9 cellular contexts compared by ENCODE assay signal in the genomic region with DNA sequence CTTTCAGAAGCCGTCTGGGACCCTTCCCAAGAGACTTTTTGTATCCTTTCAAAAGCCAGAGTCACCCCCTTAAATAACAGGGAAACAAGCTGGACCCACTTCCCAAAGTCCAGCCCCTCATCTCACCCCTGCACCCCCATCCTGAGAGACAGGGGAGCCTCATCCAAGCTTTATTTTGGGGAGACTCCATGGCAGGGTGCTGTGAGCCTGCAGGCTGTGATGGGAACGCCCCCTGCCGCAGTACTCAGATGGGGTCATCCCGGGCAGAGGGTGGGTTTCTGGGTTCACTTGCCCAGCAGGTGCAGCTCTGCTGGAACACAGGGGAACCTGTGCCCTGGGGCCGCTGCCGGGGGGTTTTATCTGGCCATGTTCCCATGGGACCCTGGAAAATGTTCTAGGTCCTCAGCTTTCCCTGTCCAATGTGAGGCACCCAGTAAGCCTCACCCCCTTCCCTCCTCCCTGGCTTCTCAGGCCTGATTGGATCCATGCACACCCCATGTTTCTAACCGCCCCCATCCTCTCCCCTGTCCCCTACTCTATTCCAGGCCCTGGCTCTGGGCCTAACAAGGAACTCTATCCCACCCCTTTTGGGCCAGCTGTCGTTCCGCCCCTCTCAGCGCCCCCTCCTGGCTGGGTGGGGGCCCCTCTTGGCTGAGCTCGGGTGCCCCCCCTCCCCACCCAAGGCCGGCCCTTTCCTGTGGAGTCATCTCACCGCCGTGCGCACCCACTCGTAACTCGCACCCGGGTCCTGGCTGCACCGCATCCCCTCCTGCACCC. TPM values are rescaled to one million over a fixed set of nuclear protein-coding genes. Genes with fewer than 3 reads are reported as not detected.
DNase-seq lines count a peak whose midpoint lies in the region; ATAC-seq and TF ChIP-seq lines count a peak whose summit lies in the region.
"Had no signal": no experiment of that assay in that cellular context is flagged by ENCODE, and none has a peak within 500 bp of the region (broad histone marks: within the 10 kb centered on the region; RNA-seq: fewer than 3 reads in every experiment).

No MANE protein-coding gene starts in this region.

- intact Hi-C loops in PC-9 (cut with micrococcal nuclease; ENCODE audit: unreplicated experiment), result loop anchor here (5.0 kb wide), 1 partner anchor 74 kb away; no protein-coding TSS in a partner anchor

- no TSS peak for BruUV-seq in PC-9 (replicated peaks; lab: Mats Ljungman, UMichigan)

- peaks cover 3% of the 10 kb centered on the region for H3K27me3 Mint-ChIP-seq in mesothelial cell of epicardium (ENCODE audit: low read depth)

- no peak for ATAC-seq in HG02763 (IDR thresholded peaks at IDR 0.05; ENCODE audit: unreplicated experiment)

- peaks cover 22% of the 10 kb centered on the region; the same call in 1 of the 2 replicates for H3F3A ChIP-seq in PC-9 (ENCODE audit: insufficient read depth, low read depth)

- peak in 1 of 2 donors; percentile 71 for TF ChIP-seq POLR2A in tibial nerve (IDR thresholded peaks at IDR 0.05)

- H3K27ac ChIP-seq in PC-9 (no peak overlapping the region), tibial nerve (peak overlapping the region; percentile 91 to 98 (median 96))
- H3K27ac ChIP-seq: foreskin keratinocyte had no signal

- H3K4me3 ChIP-seq in PC-9 (no peak overlapping the region), tibial nerve (peak overlapping the region; percentile 23 to 63 (median 50))

- no peaks in the 10 kb centered on the region for H3K9me3 ChIP-seq in PC-9 (ENCODE audit: insufficient read depth, low read depth)
- no peaks in the 10 kb centered on the region for H3K9me3 ChIP-seq in tibial nerve

- peak in 1 of 2 donors; percentile 67 for TF ChIP-seq EP300 in tibial nerve (IDR thresholded peaks at IDR 0.05)

- H4K20me1 ChIP-seq in PC-9 (ENCODE audit: insufficient read depth), result no peaks in the 10 kb centered on the region

- H3K4me1 Mint-ChIP-seq in mesothelial cell of epicardium, result peaks cover 49% of the 10 kb centered on the region

- no peaks in the 10 kb centered on the region for H3K9me3 Mint-ChIP-seq in mesothelial cell of epicardium

- H3K36me3 ChIP-seq in PC-9 (ENCODE audit: low read depth), result no peaks in the 10 kb centered on the region
- no peaks in the 10 kb centered on the region for H3K36me3 ChIP-seq in tibial nerve

- CTCF ChIA-PET in PC-9 (lab: Charles Lee), result interaction anchor here (0.6 to 0.7 kb wide), 2 partner anchors 9 to 499 kb away, joined by 3 to 6 read pairs; no protein-coding TSS in a partner anchor

- no peaks in the 10 kb centered on the region for H3K9me2 ChIP-seq in PC-9 (ENCODE audit: insufficient read depth)

- H3K27me3 ChIP-seq in PC-9 (ENCODE audit: insufficient read depth, low read depth) (peaks cover 7% of the 10 kb centered on the region; the same call in 1 of the 2 replicates), tibial nerve (peaks cover 0 to 7% of the 10 kb centered on the region in 2 donors)

- no peak for DNase-seq in PC-9
- DNase-seq in fibroblast of gingiva (ENCODE audit: low read depth), result peak; percentile 33
- DNase-seq in mesothelial cell of epicardium (ENCODE audit: low spot score in 2 of 2, unreplicated experiment in 2 of 2), result no peak
- peak; percentile 54 to 59 for DNase-seq in tibial nerve (ENCODE audit: low spot score in 2 of 2)
- no peak for DNase-seq in MV-4-11 (lab: John Stamatoyannopoulos, UW)
- no peak for DNase-seq in activated CD4-positive, alpha-beta T cell treated with anti-CD3 and anti-CD28 coated beads, Interleukin-2, amount 50 U/mL, for 48 hours
- no peak for DNase-seq in effector CD4-positive, alpha-beta T cell
- DNase-seq: foreskin keratinocyte had no signal

- H3K4me3 Mint-ChIP-seq in mesothelial cell of epicardium, result peak overlapping the region; percentile 83

- no peak for TF ChIP-seq CTCF in PC-9 (conservative IDR thresholded peaks at IDR 0.05)
- TF ChIP-seq CTCF in mesothelial cell of epicardium (IDR thresholded peaks at IDR 0.05; ENCODE audit: unreplicated experiment), result no peak
- peak in 3 of 5 experiments; percentile 31 to 46 (median 34) for TF ChIP-seq CTCF in tibial nerve (IDR thresholded peaks at IDR 0.05)

- no peak overlapping the region for H2AFZ ChIP-seq in PC-9

- H3K79me2 ChIP-seq in PC-9 (ENCODE audit: low read depth), result no peaks in the 10 kb centered on the region

- POLR2A ChIA-PET in PC-9 (lab: Charles Lee; ENCODE audit: unreplicated experiment), result no interaction called here

- peak overlapping the region; percentile 54; the same call in 1 of the 2 replicates for H3K4me2 ChIP-seq in PC-9

- 32 to 47% methylated on average over 18 of the region's 19 CpGs for WGBS in tibial nerve, 2 donors

- peak overlapping the region; percentile 93 for H3K27ac Mint-ChIP-seq in mesothelial cell of epicardium

- H3K4me1 ChIP-seq in PC-9 (replicated peaks; ENCODE audit: insufficient read depth) (peaks cover 24% of the 10 kb centered on the region), tibial nerve (peaks cover 6 to 66% (median 54%) of the 10 kb centered on the region in 4 donors)

- H3K36me3 Mint-ChIP-seq in mesothelial cell of epicardium, result no peaks in the 10 kb centered on the region

RNA-seq across cellular contexts. Expression of a gene that starts 1.0 kb away (rescaled TPM):
- total RNA-seq in PC-9 (2021) (0.25 TPM in 1 of 2 replicates, not detected in the other), mesothelial cell of epicardium (164 to 175 TPM (median 165 TPM) in 3 replicates), tibial nerve (100 to 1,000 TPM; 166 to 235 (median 209) TPM)
- total RNA-seq: foreskin keratinocyte had no signal

RNA-seq across cellular contexts. Expression of a gene that starts 49.0 kb away (rescaled TPM):
- 74.7 and 85.4 TPM in 2 replicates for total RNA-seq in PC-9 (2021)
- 80.6 to 86.4 TPM (median 85.2 TPM) in 3 replicates for total RNA-seq in mesothelial cell of epicardium
- 100 to 1,000 TPM in 1 of 4 donors, 10 to 100 TPM in 3; 70.5 to 132 (median 88.8) TPM for total RNA-seq in tibial nerve

Comparison
In these comparisons a context has a peak if more than half of its experiments do, and no peak if none do; other contexts are left out.
1. DNase-seq: peak in fibroblast of gingiva (single experiment) and tibial nerve (2 of 2); none in PC-9 (0 of 2), mesothelial cell of epicardium (0 of 2), MV-4-11 (single experiment), activated CD4-positive, alpha-beta T cell treated with anti-CD3 and anti-CD28 coated beads, Interleukin-2, amount 50 U/mL, for 48 hours (0 of 2) and effector CD4-positive, alpha-beta T cell (single experiment).
2. CTCF ChIP-seq: peak in tibial nerve (3 of 5); none in PC-9 (single experiment) and mesothelial cell of epicardium (single experiment).
3. RNA of a gene that starts 1.0 kb away (total RNA-seq): 166 to 235 TPM in tibial nerve and 164 to 175 TPM in mesothelial cell of epicardium; 0.25 TPM in PC-9; every median in the first group is over 100 times any median in the second.